In genomic region chr4:2253160-2254084, GRCh38 we compare ENCODE assay signal across 12 cellular contexts. TPM values are rescaled to one million over a fixed set of nuclear protein-coding genes. Genes with fewer than 3 reads are reported as not detected.
DNase-seq lines count a peak whose midpoint lies in the region; ATAC-seq and TF ChIP-seq lines count a peak whose summit lies in the region.
"Had no signal": no experiment of that assay in that cellular context is flagged by ENCODE, and none has a peak within 500 bp of the region (broad histone marks: within the 10 kb centered on the region; RNA-seq: fewer than 3 reads in every experiment).

No MANE protein-coding gene starts in this region.

- no peak for ATAC-seq in activated CD8-positive, alpha-beta memory T cell treated with anti-CD3 and anti-CD28 coated beads, Interleukin-2, amount 10 ng/mL, durations not matched to agents 7 days and 5 days
- no peak for ATAC-seq in lower lobe of right lung
- no peak for ATAC-seq in HG03432 (IDR thresholded peaks at IDR 0.05; ENCODE audit: unreplicated experiment)

- peak; percentile 36 for DNase-seq in activated CD8-positive, alpha-beta memory T cell treated with anti-CD3 and anti-CD28 coated beads, Interleukin-2, amount 10 ng/mL, durations not matched to agents 7 days and 5 days
- DNase-seq in activated CD8-positive, alpha-beta memory T cell treated with anti-CD3 and anti-CD28 coated beads for 24 hours = no peak
- DNase-seq in coronary artery (ENCODE audit: low spot score) (peak; percentile 72), lower lobe of right lung (peak; percentile 33), type B pancreatic cell (ENCODE audit: extremely low spot score, unreplicated experiment) (no peak), T-helper 1 cell (no peak), NCI-H1048 (lab: John Stamatoyannopoulos, UW) (no peak)
- DNase-seq: DMS79 treated with DMSO at 0.1 percent for 48 hours, NCI-H1092 treated with DMSO at 0.1 percent for 48 hours, NCI-H510A, SHP77 had no signal

- H3K4me1 ChIP-seq in lower lobe of right lung = peaks cover 43% of the 10 kb centered on the region

- H3K4me3 Mint-ChIP-seq in activated CD8-positive, alpha-beta memory T cell treated with anti-CD3 and anti-CD28 coated beads, Interleukin-2, amount 10 ng/mL, durations not matched to agents 7 days and 5 days = no peak overlapping the region
- no peak overlapping the region for H3K4me3 Mint-ChIP-seq in type B pancreatic cell

- H3K27ac ChIP-seq in coronary artery (no peak overlapping the region), lower lobe of right lung (no peak overlapping the region)

- CTCF ChIA-PET in activated CD8-positive, alpha-beta memory T cell treated with anti-CD3 and anti-CD28 coated beads, Interleukin-2, amount 10 ng/mL, durations not matched to agents 7 days and 5 days (lab: Charles Lee) = no interaction called here

- no peaks in the 10 kb centered on the region for H3K4me1 Mint-ChIP-seq in activated CD8-positive, alpha-beta memory T cell treated with anti-CD3 and anti-CD28 coated beads, Interleukin-2, amount 10 ng/mL, durations not matched to agents 7 days and 5 days
- peaks cover 6% of the 10 kb centered on the region for H3K4me1 Mint-ChIP-seq in type B pancreatic cell (ENCODE audit: unreplicated experiment)

- H3K36me3 ChIP-seq in lower lobe of right lung = peaks cover 81% of the 10 kb centered on the region

- H3K9me3 Mint-ChIP-seq in activated CD8-positive, alpha-beta memory T cell treated with anti-CD3 and anti-CD28 coated beads, Interleukin-2, amount 10 ng/mL, durations not matched to agents 7 days and 5 days (ENCODE audit: low read depth) = no peaks in the 10 kb centered on the region
- H3K9me3 Mint-ChIP-seq in type B pancreatic cell = no peaks in the 10 kb centered on the region

- no peaks in the 10 kb centered on the region for H3K27me3 Mint-ChIP-seq in activated CD8-positive, alpha-beta memory T cell treated with anti-CD3 and anti-CD28 coated beads, Interleukin-2, amount 10 ng/mL, durations not matched to agents 7 days and 5 days
- no peaks in the 10 kb centered on the region for H3K27me3 Mint-ChIP-seq in type B pancreatic cell

- TF ChIP-seq CTCF in coronary artery (IDR thresholded peaks at IDR 0.05) (no peak), lower lobe of right lung (IDR thresholded peaks at IDR 0.05) (no peak), type B pancreatic cell (conservative IDR thresholded peaks at IDR 0.05) (no peak)

- H3K4me3 ChIP-seq in coronary artery (no peak overlapping the region), lower lobe of right lung (no peak overlapping the region)

- no peaks in the 10 kb centered on the region for H3K36me3 Mint-ChIP-seq in activated CD8-positive, alpha-beta memory T cell treated with anti-CD3 and anti-CD28 coated beads, Interleukin-2, amount 10 ng/mL, durations not matched to agents 7 days and 5 days
- peaks cover 9% of the 10 kb centered on the region for H3K36me3 Mint-ChIP-seq in type B pancreatic cell

- H3K9me3 ChIP-seq in lower lobe of right lung = no peaks in the 10 kb centered on the region

- H3K27ac Mint-ChIP-seq in activated CD8-positive, alpha-beta memory T cell treated with anti-CD3 and anti-CD28 coated beads, Interleukin-2, amount 10 ng/mL, durations not matched to agents 7 days and 5 days = no peak overlapping the region
- H3K27ac Mint-ChIP-seq in type B pancreatic cell = peak overlapping the region; percentile 59

- intact Hi-C loops in lower lobe of right lung (cut with DNase I) = no loop called here

- no peaks in the 10 kb centered on the region for H3K27me3 ChIP-seq in lower lobe of right lung (ENCODE audit: low read depth)

RNA-seq across cellular contexts. Expression of gene MXD4, which starts 8.5 kb away (rescaled TPM):
- 10 to 100 TPM; 13.7 to 14.3 TPM for total RNA-seq in activated CD8-positive, alpha-beta memory T cell treated with anti-CD3 and anti-CD28 coated beads, Interleukin-2, amount 10 ng/mL, durations not matched to agents 7 days and 5 days
- 74.3 TPM for total RNA-seq in lower lobe of right lung
- total RNA-seq in type B pancreatic cell (ENCODE audit: low replicate concordance) = 59.8 and 79.9 TPM in 2 replicates

RNA-seq across cellular contexts. Expression of gene HAUS3, which starts 11.5 kb away (rescaled TPM):
- total RNA-seq in activated CD8-positive, alpha-beta memory T cell treated with anti-CD3 and anti-CD28 coated beads, Interleukin-2, amount 10 ng/mL, durations not matched to agents 7 days and 5 days = 10 to 100 TPM; 29.8 to 34.5 TPM
- total RNA-seq in lower lobe of right lung (12.3 TPM), type B pancreatic cell (ENCODE audit: low replicate concordance) (12.3 and 19.7 TPM in 2 replicates)

RNA-seq across cellular contexts. Expression of gene POLN, which starts 11.5 kb away (rescaled TPM):
- 1 to 10 TPM; 5.5 to 5.6 TPM for total RNA-seq in activated CD8-positive, alpha-beta memory T cell treated with anti-CD3 and anti-CD28 coated beads, Interleukin-2, amount 10 ng/mL, durations not matched to agents 7 days and 5 days
- total RNA-seq in lower lobe of right lung = 2.2 TPM
- total RNA-seq in type B pancreatic cell (ENCODE audit: low replicate concordance) = 4.1 and 4.3 TPM in 2 replicates

Comparison
In these comparisons a context has a peak if more than half of its experiments do, and no peak if none do; other contexts are left out.
1. DNase-seq: peak in activated CD8-positive, alpha-beta memory T cell treated with anti-CD3 and anti-CD28 coated beads, Interleukin-2, amount 10 ng/mL, durations not matched to agents 7 days and 5 days (single experiment), coronary artery (single experiment) and lower lobe of right lung (single experiment); none in activated CD8-positive, alpha-beta memory T cell treated with anti-CD3 and anti-CD28 coated beads for 24 hours (single experiment), type B pancreatic cell (single experiment), T-helper 1 cell (0 of 5) and NCI-H1048 (single experiment).